ENCODE assay signal across 8 cellular contexts in genomic region chr11:746289-747175, GRCh38. TPM values are rescaled to one million over a fixed set of nuclear protein-coding genes. Genes with fewer than 3 reads are reported as not detected.
DNase-seq lines count a peak whose midpoint lies in the region; ATAC-seq and TF ChIP-seq lines count a peak whose summit lies in the region.

No MANE protein-coding gene starts in this region.

- H3K36me3 ChIP-seq in NT2/D1 (ENCODE audit: insufficient read depth, insufficient read length, low read length) (peaks cover 11% of the 10 kb centered on the region), breast epithelium (no peaks in the 10 kb centered on the region)

- H3K27ac ChIP-seq in breast epithelium (peak overlapping the region; percentile 81 to 84), layer of hippocampus (ENCODE audit: low read depth, low read length) (peak overlapping the region; percentile 94)

- H3K36me3 Mint-ChIP-seq in stimulated activated naive B cell treated with anti-CD40 and anti-IgM and Interleukin-4, amounts not matched to agents 10 μg/mL and 1 μg/mL and 100 μg/mL, for 72 hours, result peaks cover 4 to 5% of the 10 kb centered on the region in 2 donors

- H3K27me3 Mint-ChIP-seq in stimulated activated naive B cell treated with anti-CD40 and anti-IgM and Interleukin-4, amounts not matched to agents 10 μg/mL and 1 μg/mL and 100 μg/mL, for 72 hours, result no peaks in the 10 kb centered on the region

- peak; percentile 42 to 88 (median 88) for DNase-seq in NCI-H1417 (lab: John Stamatoyannopoulos, UW)
- no peak for DNase-seq in NCI-H1417 treated with DMSO at 0.1 percent for 48 hours (lab: John Stamatoyannopoulos, UW)
- DNase-seq in NT2/D1 (ENCODE audit: low read depth, low spot score), result no peak
- no peak for DNase-seq in breast epithelium (ENCODE audit: low spot score in 2 of 2)
- DNase-seq in stimulated activated naive B cell treated with anti-CD40 and anti-IgM and Interleukin-4, amounts not matched to agents 10 μg/mL and 1 μg/mL and 100 μg/mL, for 72 hours, result no peak
- DNase-seq in activated effector memory CD4-positive, alpha-beta T cell treated with Interleukin-2 at 50 U/mL for 16 hours, result no peak

- no peak for TF ChIP-seq CTCF in breast epithelium (IDR thresholded peaks at IDR 0.05)

- intact Hi-C loops in breast epithelium (cut with DNase I; ENCODE audit: low total_unique reads), result loop anchor here (5.0 kb wide), 1 partner anchor 1831 kb away; no protein-coding TSS in a partner anchor

- no peaks in the 10 kb centered on the region for H3K4me1 ChIP-seq in NT2/D1 (ENCODE audit: insufficient read depth, insufficient read length)
- H3K4me1 ChIP-seq in breast epithelium, result peaks cover 0 to 9% of the 10 kb centered on the region in 2 donors

- H3K9me3 Mint-ChIP-seq in stimulated activated naive B cell treated with anti-CD40 and anti-IgM and Interleukin-4, amounts not matched to agents 10 μg/mL and 1 μg/mL and 100 μg/mL, for 72 hours, result no peaks in the 10 kb centered on the region

- H3K9me3 ChIP-seq in NT2/D1 (ENCODE audit: insufficient read depth, low read length) (no peaks in the 10 kb centered on the region), breast epithelium (no peaks in the 10 kb centered on the region)

- peak overlapping the region; percentile 88 for H3K4me3 ChIP-seq in NT2/D1 (ENCODE audit: insufficient read length, low read depth)
- H3K4me3 ChIP-seq in breast epithelium, result peak overlapping the region; percentile 84 to 97 (median 89)

- H3K4me3 Mint-ChIP-seq in stimulated activated naive B cell treated with anti-CD40 and anti-IgM and Interleukin-4, amounts not matched to agents 10 μg/mL and 1 μg/mL and 100 μg/mL, for 72 hours, result peak overlapping the region; percentile 92 to 94

- H3K27ac Mint-ChIP-seq in stimulated activated naive B cell treated with anti-CD40 and anti-IgM and Interleukin-4, amounts not matched to agents 10 μg/mL and 1 μg/mL and 100 μg/mL, for 72 hours, result peak overlapping the region; percentile 91

- ATAC-seq in HG02840 (IDR thresholded peaks at IDR 0.05; ENCODE audit: low FRiP score, unreplicated experiment), result peak; percentile 17
- peak; percentile 36 to 48 for ATAC-seq in stimulated activated naive B cell treated with anti-CD40 and anti-IgM and Interleukin-4, amounts not matched to agents 10 μg/mL and 1 μg/mL and 100 μg/mL, for 72 hours (replicated peaks)

- H3K27me3 ChIP-seq in NT2/D1 (ENCODE audit: insufficient read depth, insufficient read length) (no peaks in the 10 kb centered on the region), breast epithelium (no peaks in the 10 kb centered on the region), layer of hippocampus (ENCODE audit: control insufficient read depth, insufficient read depth, low read length) (no peaks in the 10 kb centered on the region)

- H3K9ac ChIP-seq in NT2/D1 (ENCODE audit: insufficient read length, low read depth), result peak overlapping the region; percentile 82

- H3K4me1 Mint-ChIP-seq in stimulated activated naive B cell treated with anti-CD40 and anti-IgM and Interleukin-4, amounts not matched to agents 10 μg/mL and 1 μg/mL and 100 μg/mL, for 72 hours, result peaks cover 12 to 18% of the 10 kb centered on the region in 2 donors

- no peak for TF ChIP-seq POLR2A in breast epithelium (IDR thresholded peaks at IDR 0.05)

RNA-seq across cellular contexts. Expression of gene TALDO1, which starts 0.7 kb away (rescaled TPM):
- total RNA-seq in breast epithelium, result 100 to 1,000 TPM; 137 to 239 (median 141) TPM

RNA-seq across cellular contexts. Expression of gene GATD1, which starts 30.8 kb away (rescaled TPM):
- 10 to 100 TPM in 2 of 3 donors, 1 to 10 TPM in 1; 9.9 to 17.4 (median 16.4) TPM for total RNA-seq in breast epithelium

RNA-seq across cellular contexts. Expression of gene EPS8L2, which starts 40.5 kb away (rescaled TPM):
- total RNA-seq in breast epithelium, result 100 to 1,000 TPM in 2 of 3 donors, 1 to 10 TPM in 1; 6.1 to 151 (median 115) TPM

RNA-seq across cellular contexts. Expression of gene CEND1, which starts 43.4 kb away (rescaled TPM):
- not detected for total RNA-seq in breast epithelium

RNA-seq across cellular contexts. Expression of gene TMEM80, which starts 50.9 kb away (rescaled TPM):
- total RNA-seq in breast epithelium, result 10 to 100 TPM; 25.9 to 51.8 (median 29.1) TPM

Comparison
In these comparisons a context has a peak if more than half of its experiments do, and no peak if none do; other contexts are left out.
1. DNase-seq: peak in NCI-H1417 (3 of 3); none in NCI-H1417 treated with DMSO at 0.1 percent for 48 hours (single experiment), NT2/D1 (single experiment), breast epithelium (0 of 2), stimulated activated naive B cell treated with anti-CD40 and anti-IgM and Interleukin-4, amounts not matched to agents 10 μg/mL and 1 μg/mL and 100 μg/mL, for 72 hours (single experiment) and activated effector memory CD4-positive, alpha-beta T cell treated with Interleukin-2 at 50 U/mL for 16 hours (single experiment).